6 cellular contexts compared by ENCODE assay signal in the genomic region with DNA sequence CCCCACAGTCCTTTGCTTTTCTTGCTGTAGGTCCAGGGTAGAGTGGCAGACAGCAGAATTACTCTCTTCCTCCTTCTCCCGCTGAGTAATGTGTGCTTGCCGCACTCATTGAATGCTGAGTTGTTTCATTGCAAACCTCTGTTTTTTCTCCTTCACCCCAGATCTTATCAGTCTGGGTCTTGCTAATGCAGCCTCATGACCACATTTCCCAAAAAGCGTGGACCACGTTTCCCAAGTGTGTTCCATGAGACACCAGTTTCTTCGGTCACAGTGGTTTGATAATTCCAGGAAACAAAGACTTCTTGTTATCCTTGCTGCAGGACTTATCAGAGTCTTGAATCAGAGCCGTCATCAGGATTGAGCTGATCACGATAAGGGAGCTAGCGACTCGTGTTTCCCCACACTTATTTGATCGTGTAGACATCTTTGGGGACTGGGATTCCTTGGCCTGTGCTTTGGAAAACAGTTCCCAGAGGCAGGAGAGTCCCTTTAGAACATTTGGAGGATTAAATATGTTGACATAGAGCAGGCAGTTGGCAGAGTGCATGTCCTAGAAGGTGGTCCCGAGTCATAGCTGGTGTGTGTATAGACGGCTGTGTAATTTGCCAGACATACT. TPM values are rescaled to one million over a fixed set of nuclear protein-coding genes. Genes with fewer than 3 reads are reported as not detected.
DNase-seq lines count a peak whose midpoint lies in the region; ATAC-seq and TF ChIP-seq lines count a peak whose summit lies in the region.

No MANE protein-coding gene starts in this region.

- H2BK12ac ChIP-seq in H9 (ENCODE audit: insufficient read length, low read depth, low read length) = no peak overlapping the region

- CTCF ChIA-PET in naive thymus-derived CD4-positive, alpha-beta T cell (lab: Charles Lee) = interaction anchor here (0.5 to 2.2 kb wide), 2 partner anchors 22 to 1153 kb away, joined by 4 to 5 read pairs; no protein-coding TSS in a partner anchor

- no peak overlapping the region for H4K8ac ChIP-seq in H9 (replicated peaks; ENCODE audit: insufficient read length, low read depth, low read length)

- peaks cover 0 to 54% (median 0%) of the 10 kb centered on the region in 3 experiments for H3K36me3 ChIP-seq in naive thymus-derived CD4-positive, alpha-beta T cell (ENCODE audit: control insufficient read depth in 2 of 3, insufficient read depth in 3 of 3, low read length in 3 of 3)

- peaks cover 40% of the 10 kb centered on the region; the same call in 1 of the 2 replicates for H3K79me2 ChIP-seq in H9 (ENCODE audit: insufficient read depth, low read length)

- no peak overlapping the region for H3K14ac ChIP-seq in H9 (ENCODE audit: insufficient read depth, low read length)

- peaks cover 12% of the 10 kb centered on the region; the same call in 1 of the 2 replicates for H3K4me1 ChIP-seq in H9 (ENCODE audit: insufficient read depth, low read length)
- peaks cover 19 to 24% of the 10 kb centered on the region in 2 donors for H3K4me1 ChIP-seq in naive thymus-derived CD4-positive, alpha-beta T cell (ENCODE audit: control insufficient read depth in 2 of 2, insufficient read depth in 2 of 2, low read length in 2 of 2)

- no peak for DNase-seq in H9
- DNase-seq in activated T-helper 2 cell treated with anti-CD3 and anti-CD28 coated beads, Interferon-gamma antibody, Interleukin-2, Interleukin-4, amounts not matched to agents 10 μg/mL and 5 μg/mL and 100 μg/mL, durations not matched to agents 14 hours and 24 hours and 36 hours (ENCODE audit: low spot score) = no peak
- no peak for DNase-seq in naive thymus-derived CD4-positive, alpha-beta T cell
- no peak for DNase-seq in NK-92 (lab: John Stamatoyannopoulos, UW; ENCODE audit: unreplicated experiment)

- H3K4me2 ChIP-seq in H9 (ENCODE audit: insufficient read depth, insufficient read length, low read length) = no peak overlapping the region

- H4K20me1 ChIP-seq in H9 (ENCODE audit: control insufficient read depth, insufficient read depth, insufficient read length) = no peaks in the 10 kb centered on the region

- H3K27ac ChIP-seq in H9 (ENCODE audit: insufficient read length, low read depth, low read length) = no peak overlapping the region
- H3K27ac ChIP-seq in naive thymus-derived CD4-positive, alpha-beta T cell (ENCODE audit: low read depth, low read length) = peak overlapping the region; percentile 95

- intact Hi-C loops in activated T-helper 2 cell treated with anti-CD3 and anti-CD28 coated beads, Interferon-gamma antibody, Interleukin-2, Interleukin-4, amounts not matched to agents 10 μg/mL and 5 μg/mL and 100 μg/mL, durations not matched to agents 14 hours and 24 hours and 36 hours (cut with micrococcal nuclease) = no loop called here
- intact Hi-C loops in naive thymus-derived CD4-positive, alpha-beta T cell (cut with micrococcal nuclease) = loop anchor here in 1 of 2 donors (10.0 kb wide), 1 partner anchor 522 kb away; no protein-coding TSS in a partner anchor

- peaks cover 37 to 39% of the 10 kb centered on the region in 2 experiments for H3K4me1 Mint-ChIP-seq in H9
- peaks cover 32% of the 10 kb centered on the region for H3K4me1 Mint-ChIP-seq in activated T-helper 2 cell treated with anti-CD3 and anti-CD28 coated beads, Interferon-gamma antibody, Interleukin-2, Interleukin-4, amounts not matched to agents 10 μg/mL and 5 μg/mL and 100 μg/mL, durations not matched to agents 14 hours and 24 hours and 36 hours (ENCODE audit: low read depth)
- H3K4me1 Mint-ChIP-seq in naive thymus-derived CD4-positive, alpha-beta T cell = peaks cover 41 to 76% (median 60%) of the 10 kb centered on the region in 7 donors

- H3K23me2 ChIP-seq in H9 (ENCODE audit: insufficient read length, low read depth, low read length, poor library complexity, severe bottlenecking) = peaks cover 9% of the 10 kb centered on the region

- H3K27me3 ChIP-seq in H9 (ENCODE audit: insufficient read depth, low read length) = no peaks in the 10 kb centered on the region
- H3K27me3 ChIP-seq in naive thymus-derived CD4-positive, alpha-beta T cell (ENCODE audit: control insufficient read depth in 2 of 2, insufficient read depth in 2 of 2, low read length in 2 of 2) = no peaks in the 10 kb centered on the region

- no CpG with 5 or more reads among the region's 12 CpGs for WGBS in H9 (ENCODE audit: extremely low coverage, insufficient read length, low lambda C conversion rate)

- H2AK5ac ChIP-seq in H9 (ENCODE audit: insufficient read length, low read length) = no peak overlapping the region

- H3K4me3 ChIP-seq in naive thymus-derived CD4-positive, alpha-beta T cell (ENCODE audit: low read length) = no peak overlapping the region

- no peak overlapping the region for H2AFZ ChIP-seq in H9 (ENCODE audit: low read length)

- H3K27ac Mint-ChIP-seq in H9 = peak overlapping the region in 2 of 3 experiments; percentile 10 to 59; a peak in 3 of 7 replicates
- peak overlapping the region; percentile 47 for H3K27ac Mint-ChIP-seq in activated T-helper 2 cell treated with anti-CD3 and anti-CD28 coated beads, Interferon-gamma antibody, Interleukin-2, Interleukin-4, amounts not matched to agents 10 μg/mL and 5 μg/mL and 100 μg/mL, durations not matched to agents 14 hours and 24 hours and 36 hours
- peak overlapping the region in 8 of 9 donors; percentile 26 to 97 (median 76) for H3K27ac Mint-ChIP-seq in naive thymus-derived CD4-positive, alpha-beta T cell

- POLR2A ChIA-PET in naive thymus-derived CD4-positive, alpha-beta T cell (lab: Charles Lee) = interaction anchor here (0.7 to 4.0 kb wide), 2 partner anchors 17 to 739 kb away, joined by 3 to 22 read pairs; no protein-coding TSS in a partner anchor

- no peak overlapping the region for H2BK20ac ChIP-seq in H9 (ENCODE audit: low read depth, low read length, poor library complexity, severe bottlenecking)

- H3K4me3 Mint-ChIP-seq in H9 = no peak overlapping the region
- no peak overlapping the region for H3K4me3 Mint-ChIP-seq in activated T-helper 2 cell treated with anti-CD3 and anti-CD28 coated beads, Interferon-gamma antibody, Interleukin-2, Interleukin-4, amounts not matched to agents 10 μg/mL and 5 μg/mL and 100 μg/mL, durations not matched to agents 14 hours and 24 hours and 36 hours (ENCODE audit: low read depth)
- H3K4me3 Mint-ChIP-seq in naive thymus-derived CD4-positive, alpha-beta T cell = peak overlapping the region in 9 of 10 donors; percentile 33 to 99 (median 94)

- H2BK120ac ChIP-seq in H9 (ENCODE audit: low read depth, low read length, poor library complexity, severe bottlenecking) = no peak overlapping the region

- no peak overlapping the region for H4K5ac ChIP-seq in H9 (ENCODE audit: insufficient read length, low read depth, low read length)

- no peak overlapping the region for H3K18ac ChIP-seq in H9 (ENCODE audit: insufficient read length, low read depth, low read length)

- no peak overlapping the region for H3K4ac ChIP-seq in H9 (ENCODE audit: low read depth, low read length)

- H3K36me3 Mint-ChIP-seq in H9 (ENCODE audit: insufficient read depth in 1 of 3, low read depth in 3 of 3) = peaks cover 35 to 61% (median 38%) of the 10 kb centered on the region in 3 experiments
- H3K36me3 Mint-ChIP-seq in activated T-helper 2 cell treated with anti-CD3 and anti-CD28 coated beads, Interferon-gamma antibody, Interleukin-2, Interleukin-4, amounts not matched to agents 10 μg/mL and 5 μg/mL and 100 μg/mL, durations not matched to agents 14 hours and 24 hours and 36 hours (ENCODE audit: low read depth) = peaks cover 54% of the 10 kb centered on the region
- peaks cover 0 to 33% (median 15%) of the 10 kb centered on the region in 5 donors for H3K36me3 Mint-ChIP-seq in naive thymus-derived CD4-positive, alpha-beta T cell

- no peak overlapping the region for H3T11ph ChIP-seq in H9 (ENCODE audit: low read length)

- no peak for TF ChIP-seq CTCF in H9 (conservative IDR thresholded peaks at IDR 0.05)

- H2BK5ac ChIP-seq in H9 (ENCODE audit: insufficient read length, low read length) = no peak overlapping the region

- no peak overlapping the region for H3K56ac ChIP-seq in H9 (ENCODE audit: insufficient read length, low read depth, low read length)

- H3K9me3 Mint-ChIP-seq in H9 = no peaks in the 10 kb centered on the region
- no peaks in the 10 kb centered on the region for H3K9me3 Mint-ChIP-seq in activated T-helper 2 cell treated with anti-CD3 and anti-CD28 coated beads, Interferon-gamma antibody, Interleukin-2, Interleukin-4, amounts not matched to agents 10 μg/mL and 5 μg/mL and 100 μg/mL, durations not matched to agents 14 hours and 24 hours and 36 hours
- no peaks in the 10 kb centered on the region for H3K9me3 Mint-ChIP-seq in naive thymus-derived CD4-positive, alpha-beta T cell

- H3K27me3 Mint-ChIP-seq in H9 (ENCODE audit: low read depth) = peaks cover 2% of the 10 kb centered on the region; the same call in 1 of the 2 replicates
- no peaks in the 10 kb centered on the region for H3K27me3 Mint-ChIP-seq in activated T-helper 2 cell treated with anti-CD3 and anti-CD28 coated beads, Interferon-gamma antibody, Interleukin-2, Interleukin-4, amounts not matched to agents 10 μg/mL and 5 μg/mL and 100 μg/mL, durations not matched to agents 14 hours and 24 hours and 36 hours (ENCODE audit: low read depth)
- no peaks in the 10 kb centered on the region for H3K27me3 Mint-ChIP-seq in naive thymus-derived CD4-positive, alpha-beta T cell

- H3K9ac ChIP-seq in H9 (ENCODE audit: extremely low read depth, insufficient read length, low read length) = no peak overlapping the region

- no peaks in the 10 kb centered on the region for H3K9me3 ChIP-seq in H9 (ENCODE audit: control insufficient read depth, low read depth, low read length)
- H3K9me3 ChIP-seq in naive thymus-derived CD4-positive, alpha-beta T cell (ENCODE audit: control insufficient read depth in 2 of 3, low read length in 3 of 3) = no peaks in the 10 kb centered on the region

- H4K91ac ChIP-seq in H9 (ENCODE audit: insufficient read length, low read depth, low read length) = no peak overlapping the region

- no peak for ATAC-seq in naive thymus-derived CD4-positive, alpha-beta T cell
- ATAC-seq in HG03025 (IDR thresholded peaks at IDR 0.05; ENCODE audit: low FRiP score, unreplicated experiment) = no peak
- ATAC-seq in GM21576 (IDR thresholded peaks at IDR 0.05; ENCODE audit: unreplicated experiment) = no peak

- H3K79me1 ChIP-seq in H9 (ENCODE audit: insufficient read depth, low read depth, low read length, poor library complexity, severe bottlenecking) = peaks cover 4% of the 10 kb centered on the region

- H2BK15ac ChIP-seq in H9 (ENCODE audit: low read depth, low read length) = no peak overlapping the region

- no peak overlapping the region for H3K23ac ChIP-seq in H9 (ENCODE audit: insufficient read length, low read depth, low read length)

RNA-seq across cellular contexts. Expression of gene LRRC8A, which starts 4.4 kb away (rescaled TPM):
- 76.0 and 79.2 TPM in 2 replicates for total RNA-seq in H9 (2021)
- 24.9 and 25.4 TPM in 2 replicates for total RNA-seq in activated T-helper 2 cell treated with anti-CD3 and anti-CD28 coated beads, Interferon-gamma antibody, Interleukin-2, Interleukin-4, amounts not matched to agents 10 μg/mL and 5 μg/mL and 100 μg/mL, durations not matched to agents 14 hours and 24 hours and 36 hours
- total RNA-seq in naive thymus-derived CD4-positive, alpha-beta T cell = 10 to 100 TPM; 31.3 to 48.8 (median 34.5) TPM
- 10 to 100 TPM; 24.2 to 54.0 TPM for polyA plus RNA-seq in naive thymus-derived CD4-positive, alpha-beta T cell

RNA-seq across cellular contexts. Expression of gene KYAT1, which starts 4.6 kb away (rescaled TPM):
- 14.6 and 15.2 TPM in 2 replicates for total RNA-seq in H9 (2021)
- total RNA-seq in activated T-helper 2 cell treated with anti-CD3 and anti-CD28 coated beads, Interferon-gamma antibody, Interleukin-2, Interleukin-4, amounts not matched to agents 10 μg/mL and 5 μg/mL and 100 μg/mL, durations not matched to agents 14 hours and 24 hours and 36 hours = 13.6 and 14.0 TPM in 2 replicates
- 10 to 100 TPM in 4 of 5 experiments, 1 to 10 TPM in 1; 7.2 to 18.2 (median 14.8) TPM for total RNA-seq in naive thymus-derived CD4-positive, alpha-beta T cell
- 10 to 100 TPM in 1 of 2 donors, 1 to 10 TPM in 1; 9.8 to 14.2 TPM for polyA plus RNA-seq in naive thymus-derived CD4-positive, alpha-beta T cell

RNA-seq across cellular contexts. Expression of gene PHYHD1, which starts 34.5 kb away (rescaled TPM):
- 18.0 and 22.2 TPM in 2 replicates for total RNA-seq in H9 (2021)
- 0.44 and 0.68 TPM in 2 replicates for total RNA-seq in activated T-helper 2 cell treated with anti-CD3 and anti-CD28 coated beads, Interferon-gamma antibody, Interleukin-2, Interleukin-4, amounts not matched to agents 10 μg/mL and 5 μg/mL and 100 μg/mL, durations not matched to agents 14 hours and 24 hours and 36 hours
- 1 to 10 TPM; 1.1 to 3.2 (median 3.1) TPM for total RNA-seq in naive thymus-derived CD4-positive, alpha-beta T cell
- polyA plus RNA-seq in naive thymus-derived CD4-positive, alpha-beta T cell = 1 to 10 TPM; 3.0 to 5.1 TPM

RNA-seq across cellular contexts. Expression of gene SPOUT1, which starts 56.7 kb away (rescaled TPM):
- 86.3 and 91.8 TPM in 2 replicates for total RNA-seq in H9 (2021)
- 126 and 127 TPM in 2 replicates for total RNA-seq in activated T-helper 2 cell treated with anti-CD3 and anti-CD28 coated beads, Interferon-gamma antibody, Interleukin-2, Interleukin-4, amounts not matched to agents 10 μg/mL and 5 μg/mL and 100 μg/mL, durations not matched to agents 14 hours and 24 hours and 36 hours
- total RNA-seq in naive thymus-derived CD4-positive, alpha-beta T cell = 10 to 100 TPM; 38.9 to 83.6 (median 65.2) TPM
- polyA plus RNA-seq in naive thymus-derived CD4-positive, alpha-beta T cell = 10 to 100 TPM; 32.1 to 42.0 TPM

Comparison
In these comparisons a context has a peak if more than half of its experiments do, and no peak if none do; other contexts are left out.
1. H3K4me3 Mint-ChIP-seq: peak in naive thymus-derived CD4-positive, alpha-beta T cell (9 of 10); none in H9 (0 of 2) and activated T-helper 2 cell treated with anti-CD3 and anti-CD28 coated beads, Interferon-gamma antibody, Interleukin-2, Interleukin-4, amounts not matched to agents 10 μg/mL and 5 μg/mL and 100 μg/mL, durations not matched to agents 14 hours and 24 hours and 36 hours (single experiment).
2. Peak in every context shown above with its lines, with median percentiles within 50 percentile points of each other: H3K27ac Mint-ChIP-seq.